In genomic region chr13:76822691-76823267, GRCh38 we compare ENCODE assay signal across 8 cellular contexts.
DNase-seq lines count a peak whose midpoint lies in the region; ATAC-seq and TF ChIP-seq lines count a peak whose summit lies in the region.

No MANE protein-coding gene starts in this region.

- TF ChIP-seq CTCF in GM12875 (IDR thresholded peaks at IDR 0.05; ENCODE audit: borderline replicate concordance, insufficient read depth, low read depth, low read length): peak; percentile 15; the same call in 1 of the 2 replicates

- ATAC-seq in HG02870 (IDR thresholded peaks at IDR 0.05; ENCODE audit: unreplicated experiment): peak; percentile 60

- no peak overlapping the region for H3K4me3 ChIP-seq in GM12875 (ENCODE audit: low read depth, low read length)

- DNase-seq in SK-MEL-5 (ENCODE audit: low read depth, low spot score): peak; percentile 71
- DNase-seq in iPS-NIHi7 (ENCODE audit: extremely low spot score): peak; percentile 18
- no peak for DNase-seq in amniotic stem cell (lab: John Stamatoyannopoulos, UW)
- DNase-seq in activated CD4-positive, alpha-beta T cell treated with anti-CD3 and anti-CD28 coated beads for 4 hours: no peak
- no peak for DNase-seq in NCI-H187 (lab: John Stamatoyannopoulos, UW)
- DNase-seq in cerebellar nuclear complex (lab: John Stamatoyannopoulos, UW): no peak

- in situ Hi-C loops in SK-MEL-5 (cut with HindIII; ENCODE audit: low pct_unique_long_range_greater_than_20kb, low sequenced_read_pairs): no loop called here

Comparison
In these comparisons a context has a peak if more than half of its experiments do, and no peak if none do; other contexts are left out.
1. DNase-seq: peak in SK-MEL-5 (single experiment) and iPS-NIHi7 (single experiment); none in amniotic stem cell (single experiment), activated CD4-positive, alpha-beta T cell treated with anti-CD3 and anti-CD28 coated beads for 4 hours (0 of 2), NCI-H187 (0 of 2) and cerebellar nuclear complex (0 of 2).